ENCODE assay signal across 18 cellular contexts in genomic region chr2:3044587-3045317, GRCh38.
DNase-seq lines count a peak whose midpoint lies in the region; ATAC-seq, FAIRE-seq and TF ChIP-seq lines count a peak whose summit lies in the region.
"Had no signal": no experiment of that assay in that cellular context is flagged by ENCODE, and none has a peak within 500 bp of the region (broad histone marks: within the 10 kb centered on the region; RNA-seq: fewer than 3 reads in every experiment).

No MANE protein-coding gene starts in this region.

- no peak for FAIRE-seq in K562 (lab: Jason Lieb, UNC)
- FAIRE-seq: A204.1, G401.6, H54 had no signal

- TF ChIP-seq EP300 in K562 (IDR thresholded peaks at IDR 0.05; ENCODE audit: low read length): no peak

- no peaks in the 10 kb centered on the region for H3K9me1 ChIP-seq in K562 (ENCODE audit: control insufficient read depth, insufficient read depth, low read length)

- no peaks in the 10 kb centered on the region for H3K9me3 Mint-ChIP-seq in chondrocyte (ENCODE audit: low read depth)

- POLR2A ChIA-PET in K562 (lab: Yijun Ruan, JAX): interaction anchor here (0.6 kb wide), 1 partner anchor 32 kb away, joined by 3 read pairs; no protein-coding TSS in a partner anchor

- H3K27ac ChIP-seq in K562 (ENCODE audit: extremely low read depth, low read depth, low read length): no peak overlapping the region
- H3K27ac ChIP-seq in right lobe of liver: no peak overlapping the region

- H3K27me3 ChIP-seq in K562 (ENCODE audit: control insufficient read depth in 2 of 2, insufficient read depth in 2 of 2, low read length in 2 of 2) (peaks cover 22 to 57% of the 10 kb centered on the region in 2 experiments), right lobe of liver (no peaks in the 10 kb centered on the region)

- H3K4me1 ChIP-seq in K562 (replicated peaks in 1 of 2; ENCODE audit: control insufficient read depth in 2 of 2, insufficient read depth in 2 of 2, low read length in 2 of 2) (no peaks in the 10 kb centered on the region; a peak in 1 of 5 replicates), right lobe of liver (peaks cover 0 to 3% (median 0%) of the 10 kb centered on the region in 4 donors)

- H3K4me3 ChIP-seq in K562: no peak overlapping the region
- no peak overlapping the region for H3K4me3 ChIP-seq in right lobe of liver

- no peak for TF ChIP-seq CTCF in K562 (IDR thresholded peaks at IDR 0.05 in 2 of 3, conservative IDR thresholded peaks at IDR 0.05 in 1 of 3; ENCODE audit: insufficient read depth in 2 of 3, low read depth in 1 of 3, low read length in 3 of 3)
- TF ChIP-seq CTCF in right lobe of liver (IDR thresholded peaks at IDR 0.05): no peak
- TF ChIP-seq CTCF in chondrocyte (IDR thresholded peaks at IDR 0.05): no peak

- no peak overlapping the region for H3K4me2 ChIP-seq in K562 (ENCODE audit: insufficient read depth, low read length)

- no TSS peak for BruUV-seq in K562 (replicated peaks; lab: Mats Ljungman, UMichigan)

- H2AFZ ChIP-seq in K562 (ENCODE audit: low read depth, low read length): no peak overlapping the region

- intact Hi-C loops in K562 (cut with micrococcal nuclease) (no loop called here), right lobe of liver (cut with DNase I) (no loop called here)

- H3K4me1 Mint-ChIP-seq in chondrocyte (ENCODE audit: low read depth): peaks cover 27% of the 10 kb centered on the region

- ATAC-seq in K562 (peak; percentile 36; the same call in 2 of the 3 replicates), right lobe of liver (peak; percentile 71 to 92 (median 75)), HG03521 (IDR thresholded peaks at IDR 0.05; ENCODE audit: unreplicated experiment) (no peak)
- ATAC-seq: Panc1, Right ventricle myocardium inferior had no signal

- no peak for TF ChIP-seq POLR2A in K562 (conservative IDR thresholded peaks at IDR 0.05)
- no peak for TF ChIP-seq POLR2A in right lobe of liver (IDR thresholded peaks at IDR 0.05)

- no peaks in the 10 kb centered on the region; the same call in 1 of the 2 replicates for H4K20me1 ChIP-seq in K562 (replicated peaks; ENCODE audit: control insufficient read depth, insufficient read depth, low read length)

- no peak for TF ChIP-seq RAD21 in K562 (CRISPR knock-in tag; conservative IDR thresholded peaks at IDR 0.05 in 1 of 2, IDR thresholded peaks at IDR 0.05 in 1 of 2)

- DNase-seq in activated CD8-positive, alpha-beta memory T cell treated with anti-CD3 and anti-CD28 coated beads, Interleukin-2, amount 50 U/mL, for 48 hours: peak; percentile 13
- no peak for DNase-seq in activated CD8-positive, alpha-beta memory T cell treated with anti-CD3 and anti-CD28 coated beads, Interleukin-2, amount 50 U/mL, for 4 hours
- DNase-seq in K562 (ENCODE audit: extremely low read depth in 1 of 4, low spot score in 3 of 4) (no peak), right lobe of liver (peak in 1 of 3 donors; percentile 45), NCI-H526 treated with DMSO at 0.1 percent for 48 hours (lab: John Stamatoyannopoulos, UW) (no peak), chondrocyte (ENCODE audit: low spot score) (no peak)
- DNase-seq in stimulated activated CD4-positive, alpha-beta T cell treated with anti-CD3 and anti-CD28 coated beads, Interleukin-4, amount 100 ng/mL, for 1 hour: no peak
- DNase-seq: Calu3, DMS79 treated with DMSO at 0.1 percent for 48 hours, NCI-H1436, NCI-H345, NCI-H774 had no signal

- no peaks in the 10 kb centered on the region for H3K79me2 ChIP-seq in K562 (ENCODE audit: control insufficient read depth, insufficient read depth, low read length)

- 7% methylated on average over 14 of the region's 15 CpGs for WGBS in K562 (ENCODE audit: insufficient coverage, low coverage, missing lambda C conversion rate)
- 53% methylated on average over 3 of the region's 15 CpGs for WGBS in right lobe of liver (ENCODE audit: insufficient coverage, low coverage, low lambda C conversion rate, missing lambda C conversion rate)

- peaks cover 15% of the 10 kb centered on the region for H3K27me3 Mint-ChIP-seq in chondrocyte (ENCODE audit: low read depth)

- H3K27ac Mint-ChIP-seq in chondrocyte (ENCODE audit: unreplicated experiment): no peak overlapping the region

- H3K9ac ChIP-seq in K562 (ENCODE audit: insufficient read depth in 1 of 2, low read depth in 2 of 2, low read length in 2 of 2): no peak overlapping the region

- H3K36me3 ChIP-seq in K562 (ENCODE audit: control insufficient read depth, insufficient read depth, low read length): no peaks in the 10 kb centered on the region; the same call in 2 of the 3 replicates
- no peaks in the 10 kb centered on the region for H3K36me3 ChIP-seq in right lobe of liver

- no peak overlapping the region for H3K4me3 Mint-ChIP-seq in chondrocyte (ENCODE audit: unreplicated experiment)

- CTCF ChIA-PET in K562 (lab: Yijun Ruan, JAX; ENCODE audit: low intra/inter-chr PET ratio): no interaction called here

- in situ Hi-C loops in K562 (cut with MboI): no loop called here

- H3K36me3 Mint-ChIP-seq in chondrocyte (ENCODE audit: low read depth): no peaks in the 10 kb centered on the region

- 0 out of 2 replicates have a peak, but pooled peaks cover 2% of the 10 kb centered on the region for H3K9me3 ChIP-seq in K562 (replicated peaks; ENCODE audit: control insufficient read depth, insufficient read depth, low read depth, low read length)
- H3K9me3 ChIP-seq in right lobe of liver: no peaks in the 10 kb centered on the region

TF ChIP-seq in K562, 482 proteins besides CTCF, POLR2A, EP300 and RAD21:
- TF ChIP-seq, protein P1, sequence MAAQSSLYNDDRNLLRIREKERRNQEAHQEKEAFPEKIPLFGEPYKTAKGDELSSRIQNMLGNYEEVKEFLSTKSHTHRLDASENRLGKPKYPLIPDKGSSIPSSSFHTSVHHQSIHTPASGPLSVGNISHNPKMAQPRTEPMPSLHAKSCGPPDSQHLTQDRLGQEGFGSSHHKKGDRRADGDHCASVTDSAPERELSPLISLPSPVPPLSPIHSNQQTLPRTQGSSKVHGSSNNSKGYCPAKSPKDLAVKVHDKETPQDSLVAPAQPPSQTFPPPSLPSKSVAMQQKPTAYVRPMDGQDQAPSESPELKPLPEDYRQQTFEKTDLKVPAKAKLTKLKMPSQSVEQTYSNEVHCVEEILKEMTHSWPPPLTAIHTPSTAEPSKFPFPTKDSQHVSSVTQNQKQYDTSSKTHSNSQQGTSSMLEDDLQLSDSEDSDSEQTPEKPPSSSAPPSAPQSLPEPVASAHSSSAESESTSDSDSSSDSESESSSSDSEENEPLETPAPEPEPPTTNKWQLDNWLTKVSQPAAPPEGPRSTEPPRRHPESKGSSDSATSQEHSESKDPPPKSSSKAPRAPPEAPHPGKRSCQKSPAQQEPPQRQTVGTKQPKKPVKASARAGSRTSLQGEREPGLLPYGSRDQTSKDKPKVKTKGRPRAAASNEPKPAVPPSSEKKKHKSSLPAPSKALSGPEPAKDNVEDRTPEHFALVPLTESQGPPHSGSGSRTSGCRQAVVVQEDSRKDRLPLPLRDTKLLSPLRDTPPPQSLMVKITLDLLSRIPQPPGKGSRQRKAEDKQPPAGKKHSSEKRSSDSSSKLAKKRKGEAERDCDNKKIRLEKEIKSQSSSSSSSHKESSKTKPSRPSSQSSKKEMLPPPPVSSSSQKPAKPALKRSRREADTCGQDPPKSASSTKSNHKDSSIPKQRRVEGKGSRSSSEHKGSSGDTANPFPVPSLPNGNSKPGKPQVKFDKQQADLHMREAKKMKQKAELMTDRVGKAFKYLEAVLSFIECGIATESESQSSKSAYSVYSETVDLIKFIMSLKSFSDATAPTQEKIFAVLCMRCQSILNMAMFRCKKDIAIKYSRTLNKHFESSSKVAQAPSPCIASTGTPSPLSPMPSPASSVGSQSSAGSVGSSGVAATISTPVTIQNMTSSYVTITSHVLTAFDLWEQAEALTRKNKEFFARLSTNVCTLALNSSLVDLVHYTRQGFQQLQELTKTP (IDR thresholded peaks at IDR 0.05; ENCODE audit: low read depth in 1 of 2, partially characterized antibody in 2 of 2): peak in 1 of 2 experiments; percentile 62
- TF ChIP-seq MYC (IDR thresholded peaks at IDR 0.05; ENCODE audit: low read depth, low read length) (no peak), MYC (CRISPR knock-in tag; IDR thresholded peaks at IDR 0.05; ENCODE audit: borderline replicate concordance, low read depth) (no peak)
